8 cellular contexts compared by ENCODE assay signal in genomic region chr15:58770857-58771620, GRCh38. TPM values are rescaled to one million over a fixed set of nuclear protein-coding genes. Genes with fewer than 3 reads are reported as not detected.
DNase-seq lines count a peak whose midpoint lies in the region; ATAC-seq, FAIRE-seq and TF ChIP-seq lines count a peak whose summit lies in the region.

Gene MINDY2 (plus strand): TSS chr15:58771302. CDS start chr15:58771396, 94 bp downstream.

- 0 to 1% (median 0%) methylated on average over 63 to 75 of the region's 75 CpGs for WGBS in psoas muscle, 3 donors

- H3K27me3 ChIP-seq in right atrium auricular region (no peaks in the 10 kb centered on the region), psoas muscle (ENCODE audit: insufficient read depth in 3 of 3, low read length in 2 of 3) (no peaks in the 10 kb centered on the region)

- H3K9me3 ChIP-seq in right atrium auricular region: no peaks in the 10 kb centered on the region
- no peaks in the 10 kb centered on the region for H3K9me3 ChIP-seq in psoas muscle

- intact Hi-C loops in T-helper 2 cell treated with Interferon-gamma antibody and Interleukin-4, amounts not matched to agents 100 ng/mL and 5 ng/mL, for 36 hours (cut with micrococcal nuclease): loop anchor here (1.0 to 5.0 kb wide), 4 partner anchors 22 to 918 kb away; partner anchors contain the start of genes ADAM10, BNIP2 and SLTM
- intact Hi-C loops in psoas muscle (cut with DNase I): loop anchor here in 1 of 2 donors (5.0 kb wide), 1 partner anchor 544 kb away; no protein-coding TSS in a partner anchor

- TF ChIP-seq CTCF in right atrium auricular region (IDR thresholded peaks at IDR 0.05) (no peak), psoas muscle (IDR thresholded peaks at IDR 0.05) (peak; percentile 18)

- peak; percentile 56 for DNase-seq in NCI-H187 treated with DMSO at 0.1 percent for 48 hours (lab: John Stamatoyannopoulos, UW)
- DNase-seq in anterior cingulate cortex (lab: John Stamatoyannopoulos, UW): peak; percentile 67 to 100 (median 98)
- peak; percentile 98 for DNase-seq in right atrium auricular region (ENCODE audit: low spot score)
- peak; percentile 98 to 99 for DNase-seq in psoas muscle
- DNase-seq in urothelium cell line (ENCODE audit: low spot score): peak; percentile 99

- peak; percentile 96 for FAIRE-seq in urothelium cell line (lab: Jason Lieb, UNC)

- H3K36me3 ChIP-seq in right atrium auricular region (no peaks in the 10 kb centered on the region), psoas muscle (ENCODE audit: insufficient read depth in 1 of 2, low read depth in 1 of 2) (no peaks in the 10 kb centered on the region)

- peak within 1 kb of the TSS; percentile 97 to 98 for H3K27ac ChIP-seq in right atrium auricular region
- peak within 1 kb of the TSS; percentile 98 for H3K27ac ChIP-seq in psoas muscle

- H3K4me3 ChIP-seq in right atrium auricular region: peak within 1 kb of the TSS; percentile 79 to 81
- H3K4me3 ChIP-seq in psoas muscle: peak within 1 kb of the TSS; percentile 97

- peak; percentile 79 for ATAC-seq in GM18499 (IDR thresholded peaks at IDR 0.05; ENCODE audit: insufficient read depth, unreplicated experiment)
- peak; percentile 91 for ATAC-seq in HG02943 (IDR thresholded peaks at IDR 0.05; ENCODE audit: low read depth, unreplicated experiment)
- ATAC-seq in psoas muscle: peak; percentile 97 to 99 (median 98)

- H3K4me1 ChIP-seq in right atrium auricular region (peaks cover 0 to 36% of the 10 kb centered on the region in 2 donors), psoas muscle (peaks cover 34% of the 10 kb centered on the region)

RNA-seq across cellular contexts. Expression of gene MINDY2, which starts in this region (rescaled TPM):
- total RNA-seq in T-helper 2 cell treated with Interferon-gamma antibody and Interleukin-4, amounts not matched to agents 100 ng/mL and 5 ng/mL, for 36 hours: 12.6 and 13.4 TPM in 2 replicates
- total RNA-seq in right atrium auricular region (10 to 100 TPM; 20.1 to 30.0 TPM), psoas muscle (10 to 100 TPM in 1 of 4 donors, 1 to 10 TPM in 3; 6.0 to 11.3 (median 8.5) TPM)
- 1 to 10 TPM; 3.3 to 6.0 (median 3.4) TPM for polyA plus RNA-seq in psoas muscle

Comparison
In these comparisons a context has a peak if more than half of its experiments do, and no peak if none do; other contexts are left out.
1. Peak in every context shown above with its lines: DNase-seq, ATAC-seq, H3K4me3 ChIP-seq and H3K27ac ChIP-seq.